ENCODE assay signal across 28 cellular contexts in genomic region chr5:73129143-73129542, GRCh38. TPM values are rescaled to one million over a fixed set of nuclear protein-coding genes. Genes with fewer than 3 reads are reported as not detected.
DNase-seq lines count a peak whose midpoint lies in the region; ATAC-seq, FAIRE-seq and TF ChIP-seq lines count a peak whose summit lies in the region.
"Had no signal": no experiment of that assay in that cellular context is flagged by ENCODE, and none has a peak within 500 bp of the region (broad histone marks: within the 10 kb centered on the region; RNA-seq: fewer than 3 reads in every experiment).

No MANE protein-coding gene starts in this region.

- H3K27ac Mint-ChIP-seq in progenitor cell of endocrine pancreas (peak overlapping the region; percentile 51), type B pancreatic cell (no peak overlapping the region)
- H3K27ac Mint-ChIP-seq: GM23338 had no signal

- H3K27me3 Mint-ChIP-seq in progenitor cell of endocrine pancreas (peaks cover 19% of the 10 kb centered on the region), type B pancreatic cell (peaks cover 36% of the 10 kb centered on the region)

- no peaks in the 10 kb centered on the region for H3K79me2 ChIP-seq in HepG2 (ENCODE audit: insufficient read depth, low read length)

- no peaks in the 10 kb centered on the region for H3K4me1 ChIP-seq in HepG2 (ENCODE audit: insufficient read depth, low read length)
- peaks cover 0 to 12% (median 0%) of the 10 kb centered on the region in 4 donors for H3K4me1 ChIP-seq in right lobe of liver
- H3K4me1 ChIP-seq in mesenchymal stem cell (ENCODE audit: control insufficient read depth, insufficient read depth, low read depth, low read length): peaks cover 27% of the 10 kb centered on the region
- H3K4me1 ChIP-seq: HAP-1, SJCRH30 had no signal

- intact Hi-C loops in HepG2 (cut with micrococcal nuclease; ENCODE audit: unreplicated experiment): no loop called here
- intact Hi-C loops in right lobe of liver (cut with DNase I): no loop called here

- H3K9ac ChIP-seq in HepG2 (ENCODE audit: insufficient read depth, low read depth, low read length) (no peak overlapping the region), mesenchymal stem cell (ENCODE audit: low read length) (no peak overlapping the region)
- H3K9ac ChIP-seq: KMS-11 had no signal

- no TSS peak for BruUV-seq in HepG2 (replicated peaks; lab: Mats Ljungman, UMichigan)

- H3K9me3 ChIP-seq in HepG2 (ENCODE audit: low read length) (no peaks in the 10 kb centered on the region), right lobe of liver (no peaks in the 10 kb centered on the region), mesenchymal stem cell (ENCODE audit: control insufficient read depth, low read length) (no peaks in the 10 kb centered on the region)
- H3K9me3 ChIP-seq: HAP-1, SJCRH30 had no signal

- no peaks in the 10 kb centered on the region for H4K20me1 ChIP-seq in HepG2 (ENCODE audit: insufficient read depth, low read length)

- no peak overlapping the region for H2BK5ac ChIP-seq in mesenchymal stem cell (ENCODE audit: low read depth, low read length, poor library complexity, severe bottlenecking)

- H3K9me3 Mint-ChIP-seq in progenitor cell of endocrine pancreas (ENCODE audit: low read depth) (no peaks in the 10 kb centered on the region), type B pancreatic cell (no peaks in the 10 kb centered on the region)
- H3K9me3 Mint-ChIP-seq: CD8-positive, alpha-beta memory T cell; GM23338 had no signal

- peaks cover 33% of the 10 kb centered on the region for H3K79me1 ChIP-seq in mesenchymal stem cell (replicated peaks; ENCODE audit: low read length, poor library complexity, severe bottlenecking)

- WGBS in HepG2 (ENCODE audit: low lambda C conversion rate): 10% methylated on average over 5 of the region's 5 CpGs
- WGBS in right lobe of liver (ENCODE audit: insufficient coverage, low coverage, low lambda C conversion rate, missing lambda C conversion rate): 69% methylated on average over 3 of the region's 5 CpGs
- 95% methylated on average over 5 of the region's 5 CpGs for WGBS in mesenchymal stem cell

- H3K36me3 Mint-ChIP-seq in progenitor cell of endocrine pancreas (ENCODE audit: insufficient read depth): no peaks in the 10 kb centered on the region
- peaks cover 2% of the 10 kb centered on the region for H3K36me3 Mint-ChIP-seq in type B pancreatic cell

- H3K23ac ChIP-seq in mesenchymal stem cell (ENCODE audit: low read length in 2 of 2): no peak overlapping the region

- POLR2A ChIA-PET in HepG2 (lab: Yijun Ruan, JAX): no interaction called here

- H3K36me3 ChIP-seq in HepG2 (replicated peaks in 1 of 2; ENCODE audit: control insufficient read depth in 1 of 2, insufficient read depth in 2 of 2, low read length in 2 of 2): no peaks in the 10 kb centered on the region
- no peaks in the 10 kb centered on the region for H3K36me3 ChIP-seq in right lobe of liver
- H3K36me3 ChIP-seq in mesenchymal stem cell (ENCODE audit: control insufficient read depth in 1 of 2, insufficient read depth in 2 of 2, low read depth in 1 of 2, low read length in 2 of 2): peaks cover 44 to 62% of the 10 kb centered on the region in 2 experiments
- H3K36me3 ChIP-seq: HAP-1, SJCRH30 had no signal

- no peak overlapping the region for H3K18ac ChIP-seq in mesenchymal stem cell (ENCODE audit: low read depth in 1 of 2, low read length in 2 of 2)

- CTCF ChIA-PET in HepG2 (lab: Yijun Ruan, JAX; ENCODE audit: low intra/inter-chr PET ratio, low total read pairs): no interaction called here

- ATAC-seq in HepG2 (no peak), right lobe of liver (no peak)
- ATAC-seq: GM23338 had no signal

- H3K4me1 Mint-ChIP-seq in progenitor cell of endocrine pancreas (ENCODE audit: low read depth): peaks cover 21% of the 10 kb centered on the region
- H3K4me1 Mint-ChIP-seq in type B pancreatic cell (ENCODE audit: unreplicated experiment): peaks cover 4% of the 10 kb centered on the region

- TF ChIP-seq EP300 in HepG2 (IDR thresholded peaks at IDR 0.05; ENCODE audit: low read depth in 2 of 2, low read length in 2 of 2) (no peak), HepG2 (CRISPR knock-in tag; IDR thresholded peaks at IDR 0.05; ENCODE audit: borderline replicate concordance) (no peak)

- DNase-seq in HepG2 (ENCODE audit: low spot score) (no peak), right lobe of liver (no peak), islet precursor cell (peak; percentile 20), progenitor cell of endocrine pancreas (ENCODE audit: low spot score, unreplicated experiment) (no peak), iPS-NIHi11 (ENCODE audit: low spot score) (no peak), type B pancreatic cell (ENCODE audit: extremely low spot score, unreplicated experiment) (no peak), mesenchymal stem cell (no peak)
- DNase-seq: CD8-positive, alpha-beta memory T cell; MV-4-11; NCI-H1105 treated with DMSO at 0.1 percent for 48 hours; NCI-H1694; NCI-H2081 treated with DMSO at 0.1 percent for 48 hours; NCI-H446; NCI-H526; OCI-M1; SJCRH30 had no signal

- H3K27ac ChIP-seq in HepG2 (ENCODE audit: extremely low read length, insufficient read depth, low read length): no peak overlapping the region
- no peak overlapping the region for H3K27ac ChIP-seq in right lobe of liver
- no peak overlapping the region for H3K27ac ChIP-seq in mesenchymal stem cell (ENCODE audit: low read length, poor library complexity, severe bottlenecking)
- H3K27ac ChIP-seq: C4-2B, HL-60, KMS-11, SJCRH30 had no signal

- H4K91ac ChIP-seq in mesenchymal stem cell (ENCODE audit: low read length): no peak overlapping the region

- no peak for FAIRE-seq in HepG2 (lab: Jason Lieb, UNC)
- FAIRE-seq: A204.1, G401.6, GM12892, RCC 7860 had no signal

- H3K4me3 Mint-ChIP-seq in progenitor cell of endocrine pancreas (ENCODE audit: low read depth) (no peak overlapping the region), type B pancreatic cell (no peak overlapping the region)
- H3K4me3 Mint-ChIP-seq: CD8-positive, alpha-beta memory T cell; GM23338 had no signal

- peaks cover 2 to 36% of the 10 kb centered on the region in 2 experiments for H3K27me3 ChIP-seq in HepG2 (ENCODE audit: control insufficient read depth in 1 of 2, insufficient read depth in 2 of 2, low read length in 2 of 2)
- no peaks in the 10 kb centered on the region for H3K27me3 ChIP-seq in right lobe of liver
- no peaks in the 10 kb centered on the region for H3K27me3 ChIP-seq in mesenchymal stem cell (ENCODE audit: control insufficient read depth in 1 of 2, insufficient read depth in 1 of 2, low read length in 2 of 2)
- H3K27me3 ChIP-seq: SJCRH30 had no signal

- in situ Hi-C loops in HepG2 (cut with HindIII; ENCODE audit: extremely low pct_ligation_motif_present, low pct_unique_long_range_greater_than_20kb): no loop called here

- no peak for TF ChIP-seq RAD21 in HepG2 (CRISPR knock-in tag; IDR thresholded peaks at IDR 0.05)

- TF ChIP-seq CTCF in HepG2 (CRISPR knock-in tag; IDR thresholded peaks at IDR 0.05) (no peak), right lobe of liver (IDR thresholded peaks at IDR 0.05) (no peak), progenitor cell of endocrine pancreas (IDR thresholded peaks at IDR 0.05; ENCODE audit: unreplicated experiment) (no peak), type B pancreatic cell (conservative IDR thresholded peaks at IDR 0.05) (no peak)

- TF ChIP-seq POLR2A in HepG2 (IDR thresholded peaks at IDR 0.05; ENCODE audit: insufficient read depth in 1 of 2, low read depth in 2 of 2, low read length in 2 of 2) (no peak), right lobe of liver (IDR thresholded peaks at IDR 0.05) (no peak)

- peak overlapping the region; percentile 32; the same call in 1 of the 2 replicates for H3K4me2 ChIP-seq in HepG2 (ENCODE audit: low read depth, low read length)
- no peak overlapping the region for H3K4me2 ChIP-seq in mesenchymal stem cell (ENCODE audit: low read length, poor library complexity, severe bottlenecking)
- H3K4me2 ChIP-seq: GM23338, KMS-11 had no signal

- H2BK12ac ChIP-seq in mesenchymal stem cell (ENCODE audit: low read length in 2 of 2): no peak overlapping the region

- no peak overlapping the region for H3K4ac ChIP-seq in mesenchymal stem cell (ENCODE audit: low read depth in 1 of 2, low read length in 2 of 2)

- H3K4me3 ChIP-seq in HepG2 (replicated peaks in 1 of 3; ENCODE audit: insufficient read depth in 1 of 3, low read depth in 2 of 3, low read length in 3 of 3): no peak overlapping the region; a peak in 1 of 6 replicates
- no peak overlapping the region for H3K4me3 ChIP-seq in right lobe of liver
- no peak overlapping the region for H3K4me3 ChIP-seq in mesenchymal stem cell (ENCODE audit: insufficient read depth in 1 of 2, low read depth in 1 of 2, low read length in 2 of 2)
- H3K4me3 ChIP-seq: GM23338, HAP-1, SJCRH30 had no signal

- no peak overlapping the region for H2BK15ac ChIP-seq in mesenchymal stem cell (ENCODE audit: low read depth, poor library complexity, severe bottlenecking)

- H2AFZ ChIP-seq in HepG2 (ENCODE audit: low read length) (no peak overlapping the region), mesenchymal stem cell (ENCODE audit: low read depth, low read length) (no peak overlapping the region)
- H2AFZ ChIP-seq: GM23338 had no signal

- no peak overlapping the region for H4K8ac ChIP-seq in mesenchymal stem cell (ENCODE audit: low read length)

- H2AK5ac ChIP-seq in mesenchymal stem cell (ENCODE audit: low read length, severe bottlenecking): no peak overlapping the region

- no peak overlapping the region for H3K14ac ChIP-seq in mesenchymal stem cell (ENCODE audit: low read length in 2 of 2)

- no peak overlapping the region for H2BK120ac ChIP-seq in mesenchymal stem cell (ENCODE audit: low read depth, low read length)

RNA-seq across cellular contexts. Expression of gene TMEM171, which starts 8.8 kb away (rescaled TPM):
- total RNA-seq in HepG2 (2016; rRNA removed; fragmentation: Illumina TruSeq; extraction: Trizol): not detected in 2 replicates
- total RNA-seq in HepG2 (2016; cell fraction: cytosol; rRNA removed; fragmentation: Illumina TruSeq; extraction: Trizol; ENCODE audit: low read depth): not detected in 2 replicates
- not detected in 2 replicates for total RNA-seq in HepG2 (2016; cell fraction: insoluble cytoplasmic fraction; rRNA removed; fragmentation: Illumina TruSeq; extraction: Trizol)
- total RNA-seq in HepG2 (2016; cell fraction: membrane; rRNA removed; fragmentation: Illumina TruSeq; extraction: Trizol): not detected in 2 replicates
- not detected in 2 replicates for total RNA-seq in HepG2 (2016; cell fraction: nucleus; rRNA removed; fragmentation: Illumina TruSeq; extraction: Trizol)
- polyA plus RNA-seq in HepG2 (2011; rRNA removed): 0.12 TPM in 1 of 2 replicates, not detected in the other
- polyA plus RNA-seq in HepG2 (2011; cell fraction: cytosol; rRNA removed): not detected in 2 replicates
- not detected in 2 replicates for polyA plus RNA-seq in HepG2 (2011; cell fraction: nucleus; rRNA removed)
- polyA plus RNA-seq in HepG2 (2012): not detected in 2 replicates
- polyA plus RNA-seq in HepG2 (2016; cell fraction: cytosol; fragmentation: Illumina TruSeq; extraction: Trizol; ENCODE audit: low read depth): not detected in 2 replicates
- polyA plus RNA-seq in HepG2 (2016; cell fraction: insoluble cytoplasmic fraction; fragmentation: Illumina TruSeq; extraction: Trizol; ENCODE audit: low read depth): not detected in 2 replicates
- not detected in 2 replicates for polyA plus RNA-seq in HepG2 (2016; cell fraction: membrane; fragmentation: Illumina TruSeq; extraction: Trizol; ENCODE audit: low read depth)
- not detected in 2 replicates for polyA plus RNA-seq in HepG2 (2016; cell fraction: nucleus; fragmentation: Illumina TruSeq; extraction: Trizol; ENCODE audit: insufficient read depth, low read depth)
- polyA minus RNA-seq in HepG2 (2011; rRNA and poly(A)+ RNA removed; ENCODE audit: low replicate concordance): 0.19 TPM in 1 of 2 replicates, not detected in the other
- not detected in 2 replicates for polyA minus RNA-seq in HepG2 (2011; cell fraction: cytosol; rRNA and poly(A)+ RNA removed)
- not detected in 2 replicates for polyA minus RNA-seq in HepG2 (2011; cell fraction: nucleus; rRNA and poly(A)+ RNA removed)
- total RNA-seq in right lobe of liver: 1 to 10 TPM in 4 of 6 experiments, under 1 TPM in 2; 0.57 to 3.2 (median 1.6) TPM
- 7.1 and 7.7 TPM in 2 replicates for total RNA-seq in progenitor cell of endocrine pancreas
- total RNA-seq in type B pancreatic cell (ENCODE audit: low replicate concordance): 0.38 and 1.3 TPM in 2 replicates
- 0.47 TPM for polyA plus RNA-seq in mesenchymal stem cell (2013, experiment 1 of 2)
- polyA plus RNA-seq in mesenchymal stem cell (2013, experiment 2 of 2): 0.56 TPM
- total RNA-seq: CD8-positive, alpha-beta memory T cell; HT-29; SJCRH30 had no signal

RNA-seq across cellular contexts. Expression of gene TMEM174, which starts 43.9 kb away (rescaled TPM):
- total RNA-seq in HepG2 (2016; rRNA removed; fragmentation: Illumina TruSeq; extraction: Trizol) (not detected in 2 replicates), right lobe of liver (not detected), progenitor cell of endocrine pancreas (not detected in 2 replicates), type B pancreatic cell (ENCODE audit: low replicate concordance) (not detected in 2 replicates)
- not detected in 2 replicates for total RNA-seq in HepG2 (2016; cell fraction: cytosol; rRNA removed; fragmentation: Illumina TruSeq; extraction: Trizol; ENCODE audit: low read depth)
- not detected in 2 replicates for total RNA-seq in HepG2 (2016; cell fraction: insoluble cytoplasmic fraction; rRNA removed; fragmentation: Illumina TruSeq; extraction: Trizol)
- not detected in 2 replicates for total RNA-seq in HepG2 (2016; cell fraction: membrane; rRNA removed; fragmentation: Illumina TruSeq; extraction: Trizol)
- total RNA-seq in HepG2 (2016; cell fraction: nucleus; rRNA removed; fragmentation: Illumina TruSeq; extraction: Trizol): not detected in 2 replicates
- not detected in 2 replicates for polyA plus RNA-seq in HepG2 (2011; rRNA removed)
- polyA plus RNA-seq in HepG2 (2011; cell fraction: cytosol; rRNA removed): not detected in 2 replicates
- not detected in 2 replicates for polyA plus RNA-seq in HepG2 (2011; cell fraction: nucleus; rRNA removed)
- polyA plus RNA-seq in HepG2 (2012): not detected in 2 replicates
- not detected in 2 replicates for polyA plus RNA-seq in HepG2 (2016; cell fraction: cytosol; fragmentation: Illumina TruSeq; extraction: Trizol; ENCODE audit: low read depth)
- polyA plus RNA-seq in HepG2 (2016; cell fraction: insoluble cytoplasmic fraction; fragmentation: Illumina TruSeq; extraction: Trizol; ENCODE audit: low read depth): not detected in 2 replicates
- polyA plus RNA-seq in HepG2 (2016; cell fraction: membrane; fragmentation: Illumina TruSeq; extraction: Trizol; ENCODE audit: low read depth): not detected in 2 replicates
- polyA plus RNA-seq in HepG2 (2016; cell fraction: nucleus; fragmentation: Illumina TruSeq; extraction: Trizol; ENCODE audit: insufficient read depth, low read depth): not detected in 2 replicates
- polyA minus RNA-seq in HepG2 (2011; rRNA and poly(A)+ RNA removed; ENCODE audit: low replicate concordance): not detected in 2 replicates
- polyA minus RNA-seq in HepG2 (2011; cell fraction: cytosol; rRNA and poly(A)+ RNA removed): not detected in 2 replicates
- not detected in 2 replicates for polyA minus RNA-seq in HepG2 (2011; cell fraction: nucleus; rRNA and poly(A)+ RNA removed)
- polyA plus RNA-seq in mesenchymal stem cell (2013, experiment 1 of 2): not detected
- polyA plus RNA-seq in mesenchymal stem cell (2013, experiment 2 of 2): not detected
- total RNA-seq: CD8-positive, alpha-beta memory T cell; Daoy; GM23338; HT-29; M059J; SJCRH30 had no signal
- polyA plus RNA-seq: CD8-positive, alpha-beta memory T cell; GM23338 had no signal
